9 cellular contexts compared by ENCODE assay signal in the genomic region with DNA sequence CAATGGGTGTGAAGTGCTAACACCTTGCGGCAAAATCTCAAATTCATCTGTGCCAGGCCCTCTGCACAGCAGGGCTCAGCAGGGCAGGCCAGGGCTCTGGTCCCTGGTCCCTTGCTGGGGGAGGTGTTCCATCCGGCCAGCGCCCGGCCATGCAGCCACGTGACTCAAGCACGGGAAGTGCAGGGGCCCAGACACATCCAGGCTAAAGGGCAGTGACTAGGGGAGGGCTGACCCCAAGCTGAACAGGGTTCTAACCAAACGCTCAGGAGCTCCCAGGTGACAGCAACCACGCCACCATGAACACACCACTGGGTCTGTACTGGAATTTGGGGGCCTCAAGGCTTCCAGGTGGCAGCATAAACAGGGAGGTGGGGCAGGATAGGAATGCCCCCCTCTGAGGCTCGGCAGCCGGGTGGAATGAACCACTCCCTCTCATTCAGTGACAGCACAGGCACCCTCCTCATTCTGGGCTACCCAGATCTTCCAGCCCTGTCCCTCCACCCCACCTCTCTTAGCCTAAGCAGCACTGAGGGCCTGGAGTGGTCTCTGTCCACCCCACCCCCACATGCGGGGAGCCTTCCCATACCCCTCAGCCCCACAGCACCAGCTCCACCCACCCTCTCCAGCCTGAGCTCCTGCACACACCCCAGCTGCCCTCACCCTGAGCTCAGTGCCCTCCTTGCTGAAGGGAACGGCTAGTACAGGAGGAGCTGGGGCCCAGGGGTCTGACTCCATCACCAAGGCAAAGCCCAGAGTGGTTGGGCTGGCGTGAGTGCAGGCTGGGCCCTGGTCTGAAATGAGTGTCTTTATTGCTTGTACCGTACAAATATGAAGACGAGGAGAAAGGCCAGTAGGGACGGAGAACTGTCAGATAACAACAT. TPM values are rescaled to one million over a fixed set of nuclear protein-coding genes. Genes with fewer than 3 reads are reported as not detected.
A peak's percentile ranks its signal among the peaks of the same experiment; 100 is the strongest.
DNase-seq lines count a peak whose midpoint lies in the region; ATAC-seq and TF ChIP-seq lines count a peak whose summit lies in the region.
"Had no signal": no experiment of that assay in that cellular context is flagged by ENCODE, and none has a peak within 500 bp of the region (broad histone marks: within the 10 kb centered on the region; RNA-seq: fewer than 3 reads in every experiment).

No MANE protein-coding gene starts in this region.

- TF ChIP-seq CTCF in HEK293 (tag by site-specific recombination; IDR thresholded peaks at IDR 0.05) (no peak), type B pancreatic cell (conservative IDR thresholded peaks at IDR 0.05) (no peak)

- H3K4me1 ChIP-seq in HEK293 (ENCODE audit: control insufficient read depth, insufficient read depth, low read length), result peaks cover 11% of the 10 kb centered on the region

- no peaks in the 10 kb centered on the region for H3K9me3 ChIP-seq in HEK293 (ENCODE audit: control insufficient read depth, insufficient read depth, low read depth, low read length)

- peaks cover 6% of the 10 kb centered on the region for H3K27me3 Mint-ChIP-seq in type B pancreatic cell

- H3K9me3 Mint-ChIP-seq in type B pancreatic cell, result no peaks in the 10 kb centered on the region
- H3K9me3 Mint-ChIP-seq: activated T-helper 17 cell treated with anti-CD3 and anti-CD28 coated beads, Interleukin-2, amount 50 U/mL, for 72 hours had no signal

- no peaks in the 10 kb centered on the region for H3K36me3 Mint-ChIP-seq in type B pancreatic cell

- H3K36me3 ChIP-seq in HEK293 (ENCODE audit: control insufficient read depth in 2 of 2, insufficient read depth in 1 of 2, low read length in 2 of 2), result peaks cover 24 to 38% of the 10 kb centered on the region in 2 experiments

- H3K4me1 Mint-ChIP-seq in type B pancreatic cell (ENCODE audit: unreplicated experiment), result peaks cover 16% of the 10 kb centered on the region

- peak overlapping the region; percentile 28 for H3K4me3 Mint-ChIP-seq in type B pancreatic cell
- H3K4me3 Mint-ChIP-seq: activated T-helper 17 cell treated with anti-CD3 and anti-CD28 coated beads, Interleukin-2, amount 50 U/mL, for 72 hours had no signal

- H3K4me3 ChIP-seq in HEK293 (ENCODE audit: low read depth, low read length), result no peak overlapping the region

- CTCF ChIA-PET in HEK293 (lab: Yijun Ruan, JAX), result interaction anchor here (0.6 to 1.4 kb wide), 4 partner anchors 14 to 443 kb away, joined by 3 to 5 read pairs (median 3); a partner anchor contains a TSS

- peak; percentile 26 to 51 for DNase-seq in dermis microvascular lymphatic vessel endothelial cell (ENCODE audit: low read depth in 2 of 2)
- DNase-seq in type B pancreatic cell (ENCODE audit: extremely low spot score, unreplicated experiment), result no peak
- DNase-seq: NCI-H1417 had no signal

- POLR2A ChIA-PET in HEK293 (lab: Yijun Ruan, JAX), result interaction anchor here (1.1 kb wide), 1 partner anchor 45 kb away, joined by 3 read pairs; no protein-coding TSS in a partner anchor

- peak overlapping the region; percentile 24; the same call in 1 of the 2 replicates for H3K27ac ChIP-seq in HEK293 (ENCODE audit: extremely low read depth, low read depth, low read length)
- H3K27ac ChIP-seq in layer of hippocampus (ENCODE audit: low read depth, low read length), result peak overlapping the region; percentile 30

- ATAC-seq in GM21619 (IDR thresholded peaks at IDR 0.05; ENCODE audit: unreplicated experiment) (no peak), GM21423 (IDR thresholded peaks at IDR 0.05; ENCODE audit: unreplicated experiment) (no peak), GM18502 (IDR thresholded peaks at IDR 0.05; ENCODE audit: poor library complexity, unreplicated experiment) (no peak)
- ATAC-seq: activated T-helper 17 cell treated with anti-CD3 and anti-CD28 coated beads, Interleukin-2, amount 50 U/mL, for 72 hours had no signal

- H3K27ac Mint-ChIP-seq in type B pancreatic cell, result peak overlapping the region; percentile 72
- H3K27ac Mint-ChIP-seq: activated T-helper 17 cell treated with anti-CD3 and anti-CD28 coated beads, Interleukin-2, amount 50 U/mL, for 72 hours had no signal

- H3K27me3 ChIP-seq in layer of hippocampus (ENCODE audit: control insufficient read depth, insufficient read depth, low read length), result no peaks in the 10 kb centered on the region

TF ChIP-seq in HEK293, 187 proteins besides CTCF, POLR2A, EP300 and RAD21 (continues in another document):
- peak; percentile 85 for TF ChIP-seq ZNF341 (tag by site-specific recombination; IDR thresholded peaks at IDR 0.05; ENCODE audit: low read depth)
- TF ChIP-seq, protein P1, sequence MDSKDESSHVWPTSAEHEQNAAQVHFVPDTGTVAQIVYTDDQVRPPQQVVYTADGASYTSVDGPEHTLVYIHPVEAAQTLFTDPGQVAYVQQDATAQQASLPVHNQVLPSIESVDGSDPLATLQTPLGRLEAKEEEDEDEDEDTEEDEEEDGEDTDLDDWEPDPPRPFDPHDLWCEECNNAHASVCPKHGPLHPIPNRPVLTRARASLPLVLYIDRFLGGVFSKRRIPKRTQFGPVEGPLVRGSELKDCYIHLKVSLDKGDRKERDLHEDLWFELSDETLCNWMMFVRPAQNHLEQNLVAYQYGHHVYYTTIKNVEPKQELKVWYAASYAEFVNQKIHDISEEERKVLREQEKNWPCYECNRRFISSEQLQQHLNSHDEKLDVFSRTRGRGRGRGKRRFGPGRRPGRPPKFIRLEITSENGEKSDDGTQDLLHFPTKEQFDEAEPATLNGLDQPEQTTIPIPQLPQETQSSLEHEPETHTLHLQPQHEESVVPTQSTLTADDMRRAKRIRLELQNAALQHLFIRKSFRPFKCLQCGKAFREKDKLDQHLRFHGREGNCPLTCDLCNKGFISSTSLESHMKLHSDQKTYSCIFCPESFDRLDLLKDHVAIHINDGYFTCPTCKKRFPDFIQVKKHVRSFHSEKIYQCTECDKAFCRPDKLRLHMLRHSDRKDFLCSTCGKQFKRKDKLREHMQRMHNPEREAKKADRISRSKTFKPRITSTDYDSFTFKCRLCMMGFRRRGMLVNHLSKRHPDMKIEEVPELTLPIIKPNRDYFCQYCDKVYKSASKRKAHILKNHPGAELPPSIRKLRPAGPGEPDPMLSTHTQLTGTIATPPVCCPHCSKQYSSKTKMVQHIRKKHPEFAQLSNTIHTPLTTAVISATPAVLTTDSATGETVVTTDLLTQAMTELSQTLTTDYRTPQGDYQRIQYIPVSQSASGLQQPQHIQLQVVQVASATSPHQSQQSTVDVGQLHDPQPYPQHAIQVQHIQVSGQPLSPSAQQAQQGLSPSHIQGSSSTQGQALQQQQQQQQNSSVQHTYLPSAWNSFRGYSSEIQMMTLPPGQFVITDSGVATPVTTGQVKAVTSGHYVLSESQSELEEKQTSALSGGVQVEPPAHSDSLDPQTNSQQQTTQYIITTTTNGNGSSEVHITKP (tag by site-specific recombination; IDR thresholded peaks at IDR 0.05), result peak; percentile 60
- peak; percentile 68 for TF ChIP-seq ZNF600 (tag by site-specific recombination; IDR thresholded peaks at IDR 0.05)
- TF ChIP-seq ZNF132 (tag by site-specific recombination; IDR thresholded peaks at IDR 0.05; ENCODE audit: borderline replicate concordance), result no peak
- TF ChIP-seq ZNF843 (tag by site-specific recombination; IDR thresholded peaks at IDR 0.05), result no peak
- peak; percentile 82 for TF ChIP-seq GLIS2 (tag by site-specific recombination; IDR thresholded peaks at IDR 0.05)
- no peak for TF ChIP-seq ZNF37A (tag by site-specific recombination; IDR thresholded peaks at IDR 0.05)
- TF ChIP-seq ZBTB48 (tag by site-specific recombination; IDR thresholded peaks at IDR 0.05), result peak; percentile 85
- TF ChIP-seq, protein P2, sequence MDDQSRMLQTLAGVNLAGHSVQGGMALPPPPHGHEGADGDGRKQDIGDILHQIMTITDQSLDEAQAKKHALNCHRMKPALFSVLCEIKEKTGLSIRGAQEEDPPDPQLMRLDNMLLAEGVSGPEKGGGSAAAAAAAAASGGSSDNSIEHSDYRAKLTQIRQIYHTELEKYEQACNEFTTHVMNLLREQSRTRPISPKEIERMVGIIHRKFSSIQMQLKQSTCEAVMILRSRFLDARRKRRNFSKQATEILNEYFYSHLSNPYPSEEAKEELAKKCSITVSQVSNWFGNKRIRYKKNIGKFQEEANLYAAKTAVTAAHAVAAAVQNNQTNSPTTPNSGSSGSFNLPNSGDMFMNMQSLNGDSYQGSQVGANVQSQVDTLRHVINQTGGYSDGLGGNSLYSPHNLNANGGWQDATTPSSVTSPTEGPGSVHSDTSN (CRISPR knock-in tag; IDR thresholded peaks at IDR 0.05), result no peak
- TF ChIP-seq, protein P3, sequence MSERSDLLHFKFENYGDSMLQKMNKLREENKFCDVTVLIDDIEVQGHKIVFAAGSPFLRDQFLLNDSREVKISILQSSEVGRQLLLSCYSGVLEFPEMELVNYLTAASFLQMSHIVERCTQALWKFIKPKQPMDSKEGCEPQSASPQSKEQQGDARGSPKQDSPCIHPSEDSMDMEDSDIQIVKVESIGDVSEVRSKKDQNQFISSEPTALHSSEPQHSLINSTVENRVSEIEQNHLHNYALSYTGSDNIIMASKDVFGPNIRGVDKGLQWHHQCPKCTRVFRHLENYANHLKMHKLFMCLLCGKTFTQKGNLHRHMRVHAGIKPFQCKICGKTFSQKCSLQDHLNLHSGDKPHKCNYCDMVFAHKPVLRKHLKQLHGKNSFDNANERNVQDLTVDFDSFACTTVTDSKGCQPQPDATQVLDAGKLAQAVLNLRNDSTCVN (tag by site-specific recombination; optimal IDR thresholded peaks at IDR 0.05), result no peak
- TF ChIP-seq, protein P4, sequence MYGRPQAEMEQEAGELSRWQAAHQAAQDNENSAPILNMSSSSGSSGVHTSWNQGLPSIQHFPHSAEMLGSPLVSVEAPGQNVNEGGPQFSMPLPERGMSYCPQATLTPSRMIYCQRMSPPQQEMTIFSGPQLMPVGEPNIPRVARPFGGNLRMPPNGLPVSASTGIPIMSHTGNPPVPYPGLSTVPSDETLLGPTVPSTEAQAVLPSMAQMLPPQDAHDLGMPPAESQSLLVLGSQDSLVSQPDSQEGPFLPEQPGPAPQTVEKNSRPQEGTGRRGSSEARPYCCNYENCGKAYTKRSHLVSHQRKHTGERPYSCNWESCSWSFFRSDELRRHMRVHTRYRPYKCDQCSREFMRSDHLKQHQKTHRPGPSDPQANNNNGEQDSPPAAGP (tag by site-specific recombination; IDR thresholded peaks at IDR 0.05), result peak; percentile 68; the same call in 1 of the 2 replicates
- no peak for TF ChIP-seq ZNF701 (tag by site-specific recombination; IDR thresholded peaks at IDR 0.05)
- TF ChIP-seq ZFHX2 (tag by site-specific recombination; conservative IDR thresholded peaks at IDR 0.05), result no peak

RNA-seq across cellular contexts. Expression of a gene that starts 5.3 kb away (rescaled TPM):
- total RNA-seq in dermis microvascular lymphatic vessel endothelial cell (0.13 TPM in 1 of 2 replicates, not detected in the other), type B pancreatic cell (ENCODE audit: low replicate concordance) (0.60 and 0.98 TPM in 2 replicates)

RNA-seq across cellular contexts. Expression of a gene that starts 13.6 kb away (rescaled TPM):
- total RNA-seq in dermis microvascular lymphatic vessel endothelial cell (not detected in 2 replicates), type B pancreatic cell (ENCODE audit: low replicate concordance) (0.39 and 0.48 TPM in 2 replicates)

RNA-seq across cellular contexts. Expression of a gene that starts 40.6 kb away (rescaled TPM):
- total RNA-seq in dermis microvascular lymphatic vessel endothelial cell, result 3.0 and 5.4 TPM in 2 replicates
- total RNA-seq in type B pancreatic cell (ENCODE audit: low replicate concordance), result 16.8 and 23.4 TPM in 2 replicates

RNA-seq across cellular contexts. Expression of a gene that starts 53.4 kb away (rescaled TPM):
- total RNA-seq in dermis microvascular lymphatic vessel endothelial cell (23.1 and 28.1 TPM in 2 replicates), type B pancreatic cell (ENCODE audit: low replicate concordance) (138 and 149 TPM in 2 replicates)
